In genomic region chrX:123173833-123174232, GRCh38 we compare ENCODE assay signal across 9 cellular contexts. TPM values are rescaled to one million over a fixed set of nuclear protein-coding genes. Genes with fewer than 3 reads are reported as not detected.
DNase-seq lines count a peak whose midpoint lies in the region; ATAC-seq, FAIRE-seq and TF ChIP-seq lines count a peak whose summit lies in the region.
"Had no signal": no experiment of that assay in that cellular context is flagged by ENCODE, and none has a peak within 500 bp of the region (broad histone marks: within the 10 kb centered on the region; RNA-seq: fewer than 3 reads in every experiment).

No MANE protein-coding gene starts in this region.

- H3K36me3 ChIP-seq in DOHH2 (ENCODE audit: control insufficient read depth, low read length) (no peaks in the 10 kb centered on the region), kidney (ENCODE audit: control insufficient read depth in 1 of 2, insufficient read depth in 2 of 2, low read length in 2 of 2) (no peaks in the 10 kb centered on the region), esophagus muscularis mucosa (no peaks in the 10 kb centered on the region)

- H3K27me3 ChIP-seq in DOHH2 (ENCODE audit: control insufficient read depth, low read length) (no peaks in the 10 kb centered on the region), esophagus muscularis mucosa (no peaks in the 10 kb centered on the region)

- intact Hi-C loops in kidney (cut with DNase I) (no loop called here), esophagus muscularis mucosa (cut with DNase I) (no loop called here)

- no peaks in the 10 kb centered on the region for H3K79me2 ChIP-seq in DOHH2 (ENCODE audit: control insufficient read depth, low read length)

- TF ChIP-seq EP300 in esophagus muscularis mucosa (IDR thresholded peaks at IDR 0.05), result no peak

- H3K4me1 ChIP-seq in DOHH2 (ENCODE audit: control insufficient read depth, low read length) (no peaks in the 10 kb centered on the region), kidney (ENCODE audit: control insufficient read depth in 1 of 2, insufficient read depth in 1 of 2, low read depth in 1 of 2, low read length in 2 of 2) (no peaks in the 10 kb centered on the region), esophagus muscularis mucosa (no peaks in the 10 kb centered on the region)

- DNase-seq in SK-MEL-5 (ENCODE audit: low read depth, low spot score) (peak; percentile 46), kidney (no peak), NCI-H2227 treated with DMSO at 0.1 percent for 48 hours (lab: John Stamatoyannopoulos, UW) (no peak), esophagus muscularis mucosa (ENCODE audit: extremely low spot score) (no peak), activated gamma-delta T cell (lab: John Stamatoyannopoulos, UW) (no peak)
- DNase-seq: RPMI8226 had no signal

- H3K9ac ChIP-seq in kidney (ENCODE audit: low read length in 2 of 2), result no peak overlapping the region

- TF ChIP-seq POLR2A in esophagus muscularis mucosa (IDR thresholded peaks at IDR 0.05; ENCODE audit: low read depth), result no peak

- no peak overlapping the region for H3K4me3 ChIP-seq in DOHH2 (ENCODE audit: low read length)
- no peak overlapping the region for H3K4me3 ChIP-seq in kidney (ENCODE audit: low read length in 2 of 2)
- no peak overlapping the region for H3K4me3 ChIP-seq in esophagus muscularis mucosa

- no peaks in the 10 kb centered on the region for H3K9me2 ChIP-seq in DOHH2 (replicated peaks; ENCODE audit: control insufficient read depth, low read length)

- no peak overlapping the region for H3K4me2 ChIP-seq in DOHH2 (ENCODE audit: low read length)

- TF ChIP-seq CTCF in DOHH2 (IDR thresholded peaks at IDR 0.05; ENCODE audit: low read depth, low read length, poor library complexity, severe bottlenecking) (peak; percentile 39), kidney (IDR thresholded peaks at IDR 0.05; ENCODE audit: borderline replicate concordance, extremely low read depth, insufficient read depth) (peak; percentile 18), esophagus muscularis mucosa (IDR thresholded peaks at IDR 0.05) (no peak)

- no peaks in the 10 kb centered on the region for H3K9me3 ChIP-seq in DOHH2 (ENCODE audit: control insufficient read depth, insufficient read depth, low read length)
- no peaks in the 10 kb centered on the region for H3K9me3 ChIP-seq in kidney (ENCODE audit: control insufficient read depth in 1 of 2, low read length in 2 of 2)
- H3K9me3 ChIP-seq in esophagus muscularis mucosa, result no peaks in the 10 kb centered on the region

- ATAC-seq in HG03159 (IDR thresholded peaks at IDR 0.05; ENCODE audit: unreplicated experiment) (peak; percentile 44), HG03097 (IDR thresholded peaks at IDR 0.05; ENCODE audit: low FRiP score, unreplicated experiment) (no peak)

- H4K20me1 ChIP-seq in DOHH2 (ENCODE audit: control insufficient read depth, insufficient read depth, low read depth, low read length), result no peaks in the 10 kb centered on the region

- 48% methylated on average over 1 of the region's 1 CpG for whole genome bisulfite sequencing in esophagus muscularis mucosa

- in situ Hi-C loops in SK-MEL-5 (cut with HindIII; ENCODE audit: low pct_unique_long_range_greater_than_20kb, low sequenced_read_pairs), result no loop called here

- H3K27ac ChIP-seq in DOHH2 (ENCODE audit: low read depth, low read length) (no peak overlapping the region), kidney (ENCODE audit: low read depth in 2 of 2, low read length in 2 of 2) (no peak overlapping the region), esophagus muscularis mucosa (replicated peaks in 1 of 4) (no peak overlapping the region)

- peak; percentile 93 for FAIRE-seq in kidney (lab: Jason Lieb, UNC)

- no peaks in the 10 kb centered on the region for H3F3A ChIP-seq in DOHH2 (ENCODE audit: control insufficient read depth, insufficient read depth)

RNA-seq across cellular contexts. Expression of gene GRIA3, which starts 10.2 kb away (rescaled TPM):
- total RNA-seq in SK-MEL-5 (2014; rRNA removed; shearing (Covaris generic)), result not detected in 2 replicates
- polyA plus RNA-seq in SK-MEL-5 (2015; cell fraction: cytosol; rRNA removed), result not detected in 2 replicates
- polyA plus RNA-seq in SK-MEL-5 (2015; cell fraction: nucleus; rRNA removed), result not detected in 2 replicates
- 1.4 TPM for total RNA-seq in kidney
- 5.8 TPM for polyA plus RNA-seq in kidney (ENCODE audit: insufficient read depth, low read depth, low replicate concordance)
- total RNA-seq in esophagus muscularis mucosa, result under 1 TPM; 0.45 to 0.83 (median 0.56) TPM

Comparison
In these comparisons a context has a peak if more than half of its experiments do, and no peak if none do; other contexts are left out.
1. CTCF ChIP-seq: peak in DOHH2 (single experiment) and kidney (single experiment); none in esophagus muscularis mucosa (0 of 3).